In the genomic region with DNA sequence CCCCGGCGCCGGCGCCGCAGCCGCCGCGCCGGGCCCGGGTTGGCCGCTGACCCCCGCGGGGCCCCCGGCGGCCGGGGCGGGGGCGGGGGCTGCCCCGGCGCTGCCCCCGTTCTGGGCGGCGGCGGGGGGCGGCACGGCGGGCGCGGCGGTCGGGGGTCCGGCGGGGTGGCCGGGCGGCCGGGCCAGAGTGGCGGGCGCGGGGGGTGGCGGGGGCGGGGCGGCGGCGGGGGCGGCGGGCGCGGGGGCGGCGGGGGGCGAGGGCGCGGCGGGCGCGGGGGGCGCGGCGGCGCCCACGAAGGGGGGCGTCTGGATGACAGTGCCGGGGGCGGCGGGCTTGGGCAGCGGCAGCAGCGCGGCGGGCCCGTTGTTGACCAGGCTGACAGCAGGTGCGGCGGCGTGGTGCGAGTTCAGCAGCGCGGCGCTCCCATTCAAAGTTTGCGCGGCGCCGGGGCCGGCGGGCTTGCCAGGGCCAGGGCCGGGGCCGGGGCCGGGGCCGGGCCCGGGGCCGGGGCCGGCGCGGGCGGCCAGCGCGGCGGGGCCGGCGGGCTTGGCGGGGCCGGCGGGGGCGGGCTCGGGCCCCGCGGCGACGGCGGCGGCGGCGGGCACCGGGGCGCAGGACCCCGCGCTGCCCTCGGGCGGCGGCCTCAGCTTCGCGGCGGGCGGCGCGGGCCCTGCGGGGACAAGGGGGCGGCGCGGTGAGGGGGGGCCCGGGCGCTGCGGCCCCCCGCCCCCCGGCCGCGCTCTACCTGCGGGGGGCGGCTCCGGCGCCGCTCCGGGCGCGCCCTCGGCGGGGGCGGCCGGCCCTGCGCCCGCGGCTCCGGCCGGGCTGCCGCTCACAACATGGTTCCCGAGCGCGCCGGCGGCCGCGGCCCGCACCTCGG, we compare ENCODE assay signal across 2 cellular contexts.
TF ChIP-seq lines count a peak whose summit lies in the region.

No MANE protein-coding gene starts in this region.

TF ChIP-seq in K562, 482 proteins besides CTCF, POLR2A, EP300 and RAD21:
- 0 out of 4 replicates have a peak, but pooled peaks of 1 of the 2 experiments have one; percentile 42 for TF ChIP-seq NONO (IDR thresholded peaks at IDR 0.05; ENCODE audit: low read depth in 2 of 2, low read length in 1 of 2)
- peak; percentile 51 for TF ChIP-seq CHD1 (IDR thresholded peaks at IDR 0.05; ENCODE audit: low read length)
- TF ChIP-seq E2F6 (IDR thresholded peaks at IDR 0.05; ENCODE audit: borderline replicate concordance in 1 of 2, extremely low read depth in 1 of 2, insufficient read depth in 1 of 2, insufficient read length in 1 of 2, low read depth in 1 of 2, low read length in 1 of 2, poor library complexity in 1 of 2, severe bottlenecking in 1 of 2), result peak in 1 of 2 experiments; percentile 34
- TF ChIP-seq ZFX (CRISPR knock-in tag; IDR thresholded peaks at IDR 0.05), result no peak
- TF ChIP-seq ETS2 (tag; IDR thresholded peaks at IDR 0.05; ENCODE audit: borderline replicate concordance, poor library complexity, severe bottlenecking), result no peak

TF ChIP-seq in HepG2, 621 proteins besides CTCF, POLR2A, EP300 and RAD21:
- TF ChIP-seq, protein P1, sequence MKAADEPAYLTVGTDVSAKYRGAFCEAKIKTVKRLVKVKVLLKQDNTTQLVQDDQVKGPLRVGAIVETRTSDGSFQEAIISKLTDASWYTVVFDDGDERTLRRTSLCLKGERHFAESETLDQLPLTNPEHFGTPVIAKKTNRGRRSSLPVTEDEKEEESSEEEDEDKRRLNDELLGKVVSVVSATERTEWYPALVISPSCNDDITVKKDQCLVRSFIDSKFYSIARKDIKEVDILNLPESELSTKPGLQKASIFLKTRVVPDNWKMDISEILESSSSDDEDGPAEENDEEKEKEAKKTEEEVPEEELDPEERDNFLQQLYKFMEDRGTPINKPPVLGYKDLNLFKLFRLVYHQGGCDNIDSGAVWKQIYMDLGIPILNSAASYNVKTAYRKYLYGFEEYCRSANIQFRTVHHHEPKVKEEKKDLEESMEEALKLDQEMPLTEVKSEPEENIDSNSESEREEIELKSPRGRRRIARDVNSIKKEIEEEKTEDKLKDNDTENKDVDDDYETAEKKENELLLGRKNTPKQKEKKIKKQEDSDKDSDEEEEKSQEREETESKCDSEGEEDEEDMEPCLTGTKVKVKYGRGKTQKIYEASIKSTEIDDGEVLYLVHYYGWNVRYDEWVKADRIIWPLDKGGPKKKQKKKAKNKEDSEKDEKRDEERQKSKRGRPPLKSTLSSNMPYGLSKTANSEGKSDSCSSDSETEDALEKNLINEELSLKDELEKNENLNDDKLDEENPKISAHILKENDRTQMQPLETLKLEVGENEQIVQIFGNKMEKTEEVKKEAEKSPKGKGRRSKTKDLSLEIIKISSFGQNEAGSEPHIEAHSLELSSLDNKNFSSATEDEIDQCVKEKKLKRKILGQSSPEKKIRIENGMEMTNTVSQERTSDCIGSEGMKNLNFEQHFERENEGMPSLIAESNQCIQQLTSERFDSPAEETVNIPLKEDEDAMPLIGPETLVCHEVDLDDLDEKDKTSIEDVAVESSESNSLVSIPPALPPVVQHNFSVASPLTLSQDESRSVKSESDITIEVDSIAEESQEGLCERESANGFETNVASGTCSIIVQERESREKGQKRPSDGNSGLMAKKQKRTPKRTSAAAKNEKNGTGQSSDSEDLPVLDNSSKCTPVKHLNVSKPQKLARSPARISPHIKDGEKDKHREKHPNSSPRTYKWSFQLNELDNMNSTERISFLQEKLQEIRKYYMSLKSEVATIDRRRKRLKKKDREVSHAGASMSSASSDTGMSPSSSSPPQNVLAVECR (CRISPR knock-in tag; IDR thresholded peaks at IDR 0.05; ENCODE audit: borderline replicate concordance), result peak; percentile 9; the same call in 1 of the 2 replicates
- TF ChIP-seq, protein P2, sequence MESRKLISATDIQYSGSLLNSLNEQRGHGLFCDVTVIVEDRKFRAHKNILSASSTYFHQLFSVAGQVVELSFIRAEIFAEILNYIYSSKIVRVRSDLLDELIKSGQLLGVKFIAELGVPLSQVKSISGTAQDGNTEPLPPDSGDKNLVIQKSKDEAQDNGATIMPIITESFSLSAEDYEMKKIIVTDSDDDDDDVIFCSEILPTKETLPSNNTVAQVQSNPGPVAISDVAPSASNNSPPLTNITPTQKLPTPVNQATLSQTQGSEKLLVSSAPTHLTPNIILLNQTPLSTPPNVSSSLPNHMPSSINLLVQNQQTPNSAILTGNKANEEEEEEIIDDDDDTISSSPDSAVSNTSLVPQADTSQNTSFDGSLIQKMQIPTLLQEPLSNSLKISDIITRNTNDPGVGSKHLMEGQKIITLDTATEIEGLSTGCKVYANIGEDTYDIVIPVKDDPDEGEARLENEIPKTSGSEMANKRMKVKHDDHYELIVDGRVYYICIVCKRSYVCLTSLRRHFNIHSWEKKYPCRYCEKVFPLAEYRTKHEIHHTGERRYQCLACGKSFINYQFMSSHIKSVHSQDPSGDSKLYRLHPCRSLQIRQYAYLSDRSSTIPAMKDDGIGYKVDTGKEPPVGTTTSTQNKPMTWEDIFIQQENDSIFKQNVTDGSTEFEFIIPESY (CRISPR knock-in tag; IDR thresholded peaks at IDR 0.05), result no peak
- peak; percentile 31; the same call in 1 of the 2 replicates for TF ChIP-seq TGIF2 (CRISPR knock-in tag; IDR thresholded peaks at IDR 0.05)
- TF ChIP-seq ZNF713 (CRISPR knock-in tag; IDR thresholded peaks at IDR 0.05), result no peak
- TF ChIP-seq MXI1 (IDR thresholded peaks at IDR 0.05; ENCODE audit: borderline replicate concordance, low read depth, low read length), result peak; percentile 84; the same call in 2 of the 3 replicates
- TF ChIP-seq, protein P3, sequence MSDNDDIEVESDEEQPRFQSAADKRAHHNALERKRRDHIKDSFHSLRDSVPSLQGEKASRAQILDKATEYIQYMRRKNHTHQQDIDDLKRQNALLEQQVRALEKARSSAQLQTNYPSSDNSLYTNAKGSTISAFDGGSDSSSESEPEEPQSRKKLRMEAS (IDR thresholded peaks at IDR 0.05), result peak; percentile 49
- no peak for TF ChIP-seq ZNF546 (CRISPR knock-in tag; conservative IDR thresholded peaks at IDR 0.05)
- TF ChIP-seq, protein P4, sequence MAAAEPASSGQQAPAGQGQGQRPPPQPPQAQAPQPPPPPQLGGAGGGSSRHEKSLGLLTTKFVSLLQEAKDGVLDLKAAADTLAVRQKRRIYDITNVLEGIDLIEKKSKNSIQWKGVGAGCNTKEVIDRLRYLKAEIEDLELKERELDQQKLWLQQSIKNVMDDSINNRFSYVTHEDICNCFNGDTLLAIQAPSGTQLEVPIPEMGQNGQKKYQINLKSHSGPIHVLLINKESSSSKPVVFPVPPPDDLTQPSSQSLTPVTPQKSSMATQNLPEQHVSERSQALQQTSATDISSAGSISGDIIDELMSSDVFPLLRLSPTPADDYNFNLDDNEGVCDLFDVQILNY (CRISPR knock-in tag; conservative IDR thresholded peaks at IDR 0.05), result 0 out of 2 replicates have a peak, but pooled peaks have one; percentile 34
- no peak for TF ChIP-seq FOXA1 (IDR thresholded peaks at IDR 0.05)
- 0 out of 2 replicates have a peak, but pooled peaks have one; percentile 17 for TF ChIP-seq FOXA1 (CRISPR knock-in tag; IDR thresholded peaks at IDR 0.05)
- no peak for TF ChIP-seq ZNF747 (CRISPR knock-in tag; IDR thresholded peaks at IDR 0.05; ENCODE audit: borderline replicate concordance)
- TF ChIP-seq ZNF17 (CRISPR knock-in tag; IDR thresholded peaks at IDR 0.05), result no peak
- 0 out of 2 replicates have a peak, but pooled peaks have one; percentile 10 for TF ChIP-seq PATZ1 (CRISPR knock-in tag; IDR thresholded peaks at IDR 0.05)
TF ChIP-seq in HepG2: peak in this region for 7.
